ENCODE assay signal across 35 cellular contexts in the genomic region with DNA sequence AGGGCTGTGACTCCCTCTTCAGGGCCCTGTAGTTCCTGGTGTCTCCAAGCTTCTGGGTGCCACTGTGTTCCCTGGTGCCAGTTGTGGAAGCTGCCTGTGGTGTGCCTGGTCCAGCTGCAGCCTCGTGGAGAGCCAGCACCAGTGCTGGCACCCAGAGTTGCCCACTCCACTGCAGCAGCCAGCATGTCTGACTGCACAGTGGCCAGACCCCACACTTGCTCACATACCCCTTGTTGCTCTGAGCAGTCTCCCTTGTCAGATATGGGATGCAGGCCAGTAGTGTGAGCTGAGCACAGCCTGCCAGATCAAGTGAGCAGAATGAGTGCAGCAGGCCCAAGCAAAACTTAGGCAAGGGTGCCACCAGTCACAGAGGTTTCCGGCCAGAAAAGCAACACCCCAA.
"Had no signal": no experiment of that assay in that cellular context is flagged by ENCODE, and none has a peak within 500 bp of the region (broad histone marks: within the 10 kb centered on the region; RNA-seq: fewer than 3 reads in every experiment).

No MANE protein-coding gene starts in this region.

- DNase-seq: Karpas-422, Kasumi-1, MG63, MM.1S, MV-4-11, NCI-H1048, NCI-H1092, NCI-H1092 treated with DMSO at 0.1 percent for 48 hours, NCI-H1105, NCI-H1105 treated with DMSO at 0.1 percent for 48 hours, NCI-H1417, NCI-H1417 treated with DMSO at 0.1 percent for 48 hours, NCI-H1436, NCI-H1436 treated with DMSO at 0.1 percent for 48 hours, NCI-H146, NCI-H1694, NCI-H1694 treated with DMSO at 0.1 percent for 48 hours, NCI-H187, NCI-H187 treated with DMSO at 0.1 percent for 48 hours, NCI-H1930, NCI-H2029, NCI-H2029 treated with DMSO at 0.1 percent for 48 hours, NCI-H2081, NCI-H2081 treated with DMSO at 0.1 percent for 48 hours, NCI-H2107, NCI-H2171, NCI-H2171 treated with DMSO at 0.1 percent for 48 hours, NCI-H2227 treated with DMSO at 0.1 percent for 48 hours, NCI-H226, NCI-H345, NCI-H446, NCI-H446 treated with DMSO at 0.1 percent for 48 hours, NCI-H510A, NCI-H510A treated with DMSO at 0.1 percent for 48 hours, NCI-H524 had no signal

- H3K9me3 ChIP-seq: MG63 had no signal

- H3K27me3 ChIP-seq: MG63 had no signal

- H3K36me3 ChIP-seq: MG63 had no signal

- H3K4me3 ChIP-seq: MG63 had no signal
